Comparison of ENCODE assay signal across 1 cellular context in genomic region chr17:70144260-70144846, GRCh38.
TF ChIP-seq lines count a peak whose summit lies in the region.

No MANE protein-coding gene starts in this region.

TF ChIP-seq in HepG2, 621 proteins besides CTCF, POLR2A, EP300 and RAD21 (continued from another document):
- no peak for TF ChIP-seq ZBTB40 (IDR thresholded peaks at IDR 0.05)
- TF ChIP-seq ZBTB40 (CRISPR knock-in tag; IDR thresholded peaks at IDR 0.05), result no peak
- no peak for TF ChIP-seq CENPBD1 (CRISPR knock-in tag; IDR thresholded peaks at IDR 0.05; ENCODE audit: borderline replicate concordance, low read depth)
- TF ChIP-seq ZNF609 (CRISPR knock-in tag; IDR thresholded peaks at IDR 0.05; ENCODE audit: borderline replicate concordance), result no peak
